ENCODE assay signal across 12 cellular contexts in the genomic region with DNA sequence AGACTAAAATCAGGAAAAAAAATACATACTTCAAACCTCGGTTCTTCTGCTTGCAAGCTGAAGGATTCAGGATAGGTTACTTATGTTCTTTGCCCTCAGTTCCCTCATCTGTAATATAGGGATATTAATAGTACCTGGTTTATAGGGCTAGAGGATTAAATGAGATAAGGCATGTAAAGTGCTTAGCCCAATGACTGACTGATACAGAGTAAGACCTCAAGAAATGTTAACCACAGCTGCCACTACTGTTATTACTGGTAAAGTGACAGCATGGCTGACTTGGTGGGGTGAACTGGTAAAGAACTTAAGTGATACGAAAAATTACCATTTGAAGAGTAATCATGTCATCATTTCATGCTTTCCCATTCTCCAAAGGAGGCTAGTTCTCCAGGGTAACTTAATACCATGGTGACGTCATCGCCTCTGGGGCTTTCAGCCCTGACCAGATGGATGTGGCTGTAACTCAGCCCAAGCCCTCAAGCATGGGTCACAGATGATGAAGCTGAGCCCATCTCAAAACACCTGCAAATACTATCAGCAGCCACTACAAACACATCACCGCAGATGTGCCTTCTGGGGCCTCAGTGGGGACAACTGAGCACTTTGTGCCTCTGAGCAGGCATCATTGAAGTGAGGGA. TPM values are rescaled to one million over a fixed set of nuclear protein-coding genes. Genes with fewer than 3 reads are reported as not detected.
DNase-seq lines count a peak whose midpoint lies in the region; ATAC-seq and TF ChIP-seq lines count a peak whose summit lies in the region.
"Had no signal": no experiment of that assay in that cellular context is flagged by ENCODE, and none has a peak within 500 bp of the region (broad histone marks: within the 10 kb centered on the region; RNA-seq: fewer than 3 reads in every experiment).

No MANE protein-coding gene starts in this region.

- no CpG with 5 or more reads among the region's 5 CpGs for WGBS in trophoblast cell (ENCODE audit: extremely low coverage, insufficient coverage, insufficient read length)

- H3K23ac ChIP-seq in trophoblast cell (ENCODE audit: low read length) = no peak overlapping the region

- H3K27me3 Mint-ChIP-seq in activated T-cell treated with anti-CD3 and anti-CD28 coated beads, Interleukin-2, amount 50 U/mL, for 72 hours (ENCODE audit: low read depth) = peaks cover 8% of the 10 kb centered on the region
- H3K27me3 Mint-ChIP-seq: activated naive CD8-positive, alpha-beta T cell had no signal

- H4K8ac ChIP-seq in trophoblast cell (ENCODE audit: low read depth, low read length) = no peak overlapping the region

- no peak overlapping the region for H3K27ac Mint-ChIP-seq in activated T-cell treated with anti-CD3 and anti-CD28 coated beads, Interleukin-2, amount 50 U/mL, for 72 hours
- H3K27ac Mint-ChIP-seq: activated naive CD8-positive, alpha-beta T cell had no signal

- H3K79me2 ChIP-seq in trophoblast cell (ENCODE audit: control insufficient read depth, insufficient read depth, low read length, poor library complexity) = no peaks in the 10 kb centered on the region

- H3K27me3 ChIP-seq in trophoblast cell (ENCODE audit: insufficient read depth, low read length) = no peaks in the 10 kb centered on the region
- no peaks in the 10 kb centered on the region for H3K27me3 ChIP-seq in Peyer's patch
- H3K27me3 ChIP-seq: foreskin keratinocyte had no signal

- H3K9me3 ChIP-seq in trophoblast cell (ENCODE audit: insufficient read depth, low read depth, low read length) (no peaks in the 10 kb centered on the region), Peyer's patch (no peaks in the 10 kb centered on the region)

- no peak overlapping the region for H2BK5ac ChIP-seq in trophoblast cell (ENCODE audit: low read depth, low read length, poor library complexity)

- no peak overlapping the region for H3K4me3 Mint-ChIP-seq in activated T-cell treated with anti-CD3 and anti-CD28 coated beads, Interleukin-2, amount 50 U/mL, for 72 hours
- H3K4me3 Mint-ChIP-seq: activated naive CD8-positive, alpha-beta T cell had no signal

- no peak for TF ChIP-seq POLR2A in Peyer's patch (IDR thresholded peaks at IDR 0.05)

- H3K9me3 Mint-ChIP-seq in activated T-cell treated with anti-CD3 and anti-CD28 coated beads, Interleukin-2, amount 50 U/mL, for 72 hours = no peaks in the 10 kb centered on the region

- no peak overlapping the region for H4K91ac ChIP-seq in trophoblast cell (ENCODE audit: low read depth, low read length)

- no peak overlapping the region for H2BK120ac ChIP-seq in trophoblast cell (ENCODE audit: insufficient read depth, low read length, poor library complexity)

- H3K4me1 ChIP-seq in trophoblast cell (ENCODE audit: control insufficient read depth in 1 of 2, insufficient read depth in 2 of 2, low read length in 2 of 2) (no peaks in the 10 kb centered on the region), Peyer's patch (no peaks in the 10 kb centered on the region)
- H3K4me1 ChIP-seq: foreskin keratinocyte had no signal

- no peaks in the 10 kb centered on the region for H3K36me3 ChIP-seq in trophoblast cell (ENCODE audit: control insufficient read depth in 1 of 2, insufficient read depth in 2 of 2, low read length in 2 of 2)
- H3K36me3 ChIP-seq in Peyer's patch = no peaks in the 10 kb centered on the region

- H3K4ac ChIP-seq in trophoblast cell (ENCODE audit: low read depth, low read length) = no peak overlapping the region

- H3K14ac ChIP-seq in trophoblast cell (ENCODE audit: low read length) = no peak overlapping the region

- peaks cover 0 to 1% of the 10 kb centered on the region in 2 donors for H3K36me3 Mint-ChIP-seq in activated T-cell treated with anti-CD3 and anti-CD28 coated beads, Interleukin-2, amount 50 U/mL, for 72 hours (ENCODE audit: insufficient read depth in 2 of 2)
- H3K36me3 Mint-ChIP-seq: activated naive CD8-positive, alpha-beta T cell had no signal

- DNase-seq in activated T-cell treated with anti-CD3 and anti-CD28 coated beads, Interleukin-2, amount 50 U/mL, for 72 hours = peak in 1 of 2 donors; percentile 8
- DNase-seq in activated T-cell treated with anti-CD3 and anti-CD28 coated beads for 4 hours (no peak), NCI-H2029 (lab: John Stamatoyannopoulos, UW) (peak; percentile 61), astrocyte of the spinal cord (ENCODE audit: low read depth, low spot score) (peak; percentile 58), trophoblast cell (peak; percentile 33 to 49), D341Med (ENCODE audit: low spot score) (no peak), Peyer's patch (no peak)
- DNase-seq: NCI-H1105 treated with DMSO at 0.1 percent for 48 hours, T-helper 9 cell had no signal

- no peaks in the 10 kb centered on the region for H3K79me1 ChIP-seq in trophoblast cell (ENCODE audit: low read length)

- H2AK5ac ChIP-seq in trophoblast cell (ENCODE audit: low read length) = no peak overlapping the region

- in situ Hi-C loops in astrocyte of the spinal cord (cut with HindIII; ENCODE audit: low sequenced_read_pairs) = no loop called here

- no peak overlapping the region for H4K12ac ChIP-seq in trophoblast cell (ENCODE audit: low read depth, low read length)

- no peak overlapping the region for H3K27ac ChIP-seq in trophoblast cell (ENCODE audit: low read depth, low read length)
- H3K27ac ChIP-seq in Peyer's patch = no peak overlapping the region
- H3K27ac ChIP-seq: foreskin keratinocyte had no signal

- no peak overlapping the region for H2AFZ ChIP-seq in trophoblast cell (ENCODE audit: insufficient read depth, low read length, poor library complexity)

- ATAC-seq in activated T-cell treated with anti-CD3 and anti-CD28 coated beads, Interleukin-2, amount 50 U/mL, for 72 hours (replicated peaks in 1 of 2) = peak; percentile 80 to 92
- no peak for ATAC-seq in GM19397 (IDR thresholded peaks at IDR 0.05; ENCODE audit: unreplicated experiment)
- ATAC-seq: foreskin keratinocyte had no signal

- H3K9ac ChIP-seq in trophoblast cell (ENCODE audit: low read length) = no peak overlapping the region

- no peak overlapping the region for H3K18ac ChIP-seq in trophoblast cell (ENCODE audit: low read length)

- H2BK12ac ChIP-seq in trophoblast cell (ENCODE audit: low read length) = no peak overlapping the region

- TF ChIP-seq CTCF in astrocyte of the spinal cord (IDR thresholded peaks at IDR 0.05; ENCODE audit: low read depth, low read length) (no peak), Peyer's patch (IDR thresholded peaks at IDR 0.05) (no peak)

- no peak overlapping the region for H3K4me3 ChIP-seq in astrocyte of the spinal cord (ENCODE audit: low read depth, low read length)
- no peak overlapping the region for H3K4me3 ChIP-seq in trophoblast cell (ENCODE audit: low read depth, low read length)
- no peak overlapping the region for H3K4me3 ChIP-seq in Peyer's patch

- H3K4me2 ChIP-seq in trophoblast cell (ENCODE audit: low read length) = no peak overlapping the region

- no peaks in the 10 kb centered on the region for H3K4me1 Mint-ChIP-seq in activated T-cell treated with anti-CD3 and anti-CD28 coated beads, Interleukin-2, amount 50 U/mL, for 72 hours (ENCODE audit: low read depth)

RNA-seq across cellular contexts. Expression of gene SCML1, which starts 44.5 kb away (rescaled TPM):
- total RNA-seq in activated T-cell treated with anti-CD3 and anti-CD28 coated beads, Interleukin-2, amount 50 U/mL, for 72 hours = 1 to 10 TPM; 3.2 to 4.9 TPM
- 5.3 and 5.6 TPM in 2 replicates for polyA plus RNA-seq in trophoblast cell (2013)
- total RNA-seq in Peyer's patch = 10 to 100 TPM; 14.0 to 20.6 (median 18.7) TPM

Comparison
In these comparisons a context has a peak if more than half of its experiments do, and no peak if none do; other contexts are left out.
1. DNase-seq: peak in NCI-H2029 (single experiment), astrocyte of the spinal cord (single experiment) and trophoblast cell (2 of 2); none in activated T-cell treated with anti-CD3 and anti-CD28 coated beads for 4 hours (single experiment), D341Med (single experiment) and Peyer's patch (0 of 3).